ENCODE assay signal across 8 cellular contexts in the genomic region with DNA sequence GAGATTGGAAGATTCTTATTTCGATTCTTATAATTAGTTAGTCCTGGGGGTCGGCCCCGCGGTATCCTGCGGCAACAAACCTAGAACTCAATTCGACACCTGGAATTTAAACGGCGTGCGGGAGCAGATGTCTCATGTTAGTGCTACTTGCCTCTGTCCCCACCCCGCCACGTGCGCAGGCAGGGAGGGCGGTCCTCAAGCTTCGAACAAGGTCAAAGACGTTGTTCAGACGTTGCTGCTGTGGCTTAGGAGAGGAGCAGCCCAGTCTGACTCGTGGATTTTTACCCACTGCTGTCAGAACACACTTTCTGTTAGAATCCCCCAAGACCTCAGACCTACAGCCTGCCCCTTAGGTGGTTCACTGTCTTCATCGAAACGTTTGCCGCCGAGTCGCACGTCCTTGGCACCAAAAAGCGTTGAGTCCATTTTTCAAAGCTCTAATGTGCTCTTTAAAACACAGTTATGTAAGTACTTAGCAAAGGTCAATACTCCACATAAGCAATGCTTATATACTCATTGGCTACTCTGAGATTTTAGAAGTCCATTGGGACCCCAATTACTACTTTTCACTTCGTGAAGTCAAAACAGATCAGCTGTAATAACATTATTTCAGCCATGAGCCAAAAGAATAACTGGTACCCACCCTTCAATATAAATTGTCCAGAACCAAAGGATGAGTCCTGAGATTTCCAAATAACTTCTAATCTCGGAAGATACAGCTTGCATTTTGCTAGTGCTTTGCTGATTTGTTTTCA. TPM values are rescaled to one million over a fixed set of nuclear protein-coding genes. Genes with fewer than 3 reads are reported as not detected.
DNase-seq lines count a peak whose midpoint lies in the region; ATAC-seq, FAIRE-seq and TF ChIP-seq lines count a peak whose summit lies in the region.

No MANE protein-coding gene starts in this region.

- peak overlapping the region; percentile 85 for H3K4me2 ChIP-seq in K562 (ENCODE audit: insufficient read depth, low read length)

- no peak for TF ChIP-seq EP300 in K562 (IDR thresholded peaks at IDR 0.05; ENCODE audit: low read length)

- peaks cover 26% of the 10 kb centered on the region for H3K36me3 ChIP-seq in K562 (ENCODE audit: control insufficient read depth, insufficient read depth, low read length)

- peaks cover 31% of the 10 kb centered on the region for H3K4me1 Mint-ChIP-seq in stimulated activated naive CD8-positive, alpha-beta T cell treated with anti-CD3 and anti-CD28 coated beads, Interleukin-15, Interleukin-2, amounts not matched to agents 100 ng/mL and 50 ng/mL, for 24 hours (ENCODE audit: low read depth)

- no peak for FAIRE-seq in K562 (lab: Jason Lieb, UNC)

- DNase-seq in AG08396 (ENCODE audit: low spot score): peak; percentile 73
- DNase-seq in NCI-H510A treated with DMSO at 0.1 percent for 48 hours (lab: John Stamatoyannopoulos, UW): peak; percentile 82
- peak in 1 of 4 experiments; percentile 80 for DNase-seq in K562 (ENCODE audit: extremely low read depth in 1 of 4, low spot score in 3 of 4)
- DNase-seq in iPS-NIHi7 (ENCODE audit: extremely low spot score): peak; percentile 71
- DNase-seq in DMS 273 treated with DMSO at 0.1 percent for 48 hours (lab: John Stamatoyannopoulos, UW): no peak

- peak overlapping the region; percentile 30 for H3K4me3 ChIP-seq in K562

- H3K9me3 ChIP-seq in K562 (replicated peaks; ENCODE audit: control insufficient read depth, insufficient read depth, low read depth, low read length): no peaks in the 10 kb centered on the region; the same call in 1 of the 2 replicates

- H4K20me1 ChIP-seq in K562 (replicated peaks; ENCODE audit: control insufficient read depth, insufficient read depth, low read length): peaks cover 28% of the 10 kb centered on the region

- TF ChIP-seq POLR2A in K562 (conservative IDR thresholded peaks at IDR 0.05): peak; percentile 88

- H3K27ac ChIP-seq in K562 (ENCODE audit: extremely low read depth, low read depth, low read length): peak overlapping the region; percentile 97

- no peaks in the 10 kb centered on the region for H3K27me3 Mint-ChIP-seq in stimulated activated naive CD8-positive, alpha-beta T cell treated with anti-CD3 and anti-CD28 coated beads, Interleukin-15, Interleukin-2, amounts not matched to agents 100 ng/mL and 50 ng/mL, for 24 hours

- POLR2A ChIA-PET in K562 (lab: Yijun Ruan, JAX): interaction anchor here (0.6 to 1.6 kb wide), 12 partner anchors 8 to 53 kb away, joined by 3 to 6 read pairs (median 4); no protein-coding TSS in a partner anchor

- H3K9me1 ChIP-seq in K562 (ENCODE audit: control insufficient read depth, insufficient read depth, low read length): no peaks in the 10 kb centered on the region

- in situ Hi-C loops in K562 (cut with MboI): no loop called here

- H3K4me1 ChIP-seq in K562 (replicated peaks in 1 of 2; ENCODE audit: control insufficient read depth in 2 of 2, insufficient read depth in 2 of 2, low read length in 2 of 2): peaks cover 6 to 11% of the 10 kb centered on the region in 2 experiments; a peak in 3 of 5 replicates

- H3K36me3 Mint-ChIP-seq in stimulated activated naive CD8-positive, alpha-beta T cell treated with anti-CD3 and anti-CD28 coated beads, Interleukin-15, Interleukin-2, amounts not matched to agents 100 ng/mL and 50 ng/mL, for 24 hours (ENCODE audit: low read depth): peaks cover 38% of the 10 kb centered on the region

- TF ChIP-seq CTCF in K562 (IDR thresholded peaks at IDR 0.05 in 2 of 3, conservative IDR thresholded peaks at IDR 0.05 in 1 of 3; ENCODE audit: insufficient read depth in 2 of 3, low read depth in 1 of 3, low read length in 3 of 3): no peak

- H2AFZ ChIP-seq in K562 (ENCODE audit: low read depth, low read length): peak overlapping the region; percentile 78

- CTCF ChIA-PET in K562 (lab: Yijun Ruan, JAX; ENCODE audit: low intra/inter-chr PET ratio): interaction anchor here (0.6 kb wide), 1 partner anchor 45 kb away, joined by 4 read pairs; no protein-coding TSS in a partner anchor

- TF ChIP-seq RAD21 in K562 (CRISPR knock-in tag; conservative IDR thresholded peaks at IDR 0.05 in 1 of 2, IDR thresholded peaks at IDR 0.05 in 1 of 2): no peak; a peak in 1 of 4 replicates

- H3K9me3 Mint-ChIP-seq in stimulated activated naive CD8-positive, alpha-beta T cell treated with anti-CD3 and anti-CD28 coated beads, Interleukin-15, Interleukin-2, amounts not matched to agents 100 ng/mL and 50 ng/mL, for 24 hours: no peaks in the 10 kb centered on the region

- intact Hi-C loops in K562 (cut with micrococcal nuclease): loop anchor here (1.0 to 2.0 kb wide), 2 partner anchors 39 to 53 kb away; a partner anchor contains a TSS

- WGBS in K562 (ENCODE audit: insufficient coverage, low coverage, missing lambda C conversion rate): 19% methylated on average over 26 of the region's 26 CpGs

- peak overlapping the region; percentile 89 to 90 for H3K9ac ChIP-seq in K562 (ENCODE audit: insufficient read depth in 1 of 2, low read depth in 2 of 2, low read length in 2 of 2)

- no peaks in the 10 kb centered on the region for H3K27me3 ChIP-seq in K562 (ENCODE audit: control insufficient read depth in 2 of 2, insufficient read depth in 2 of 2, low read length in 2 of 2)

- peak overlapping the region; percentile 96 for H3K27ac Mint-ChIP-seq in stimulated activated naive CD8-positive, alpha-beta T cell treated with anti-CD3 and anti-CD28 coated beads, Interleukin-15, Interleukin-2, amounts not matched to agents 100 ng/mL and 50 ng/mL, for 24 hours

- H3K79me2 ChIP-seq in K562 (ENCODE audit: control insufficient read depth, insufficient read depth, low read length): peaks cover 40% of the 10 kb centered on the region

- ATAC-seq in GM18502 (IDR thresholded peaks at IDR 0.05; ENCODE audit: poor library complexity, unreplicated experiment) (peak; percentile 41), HG02763 (IDR thresholded peaks at IDR 0.05; ENCODE audit: unreplicated experiment) (peak; percentile 33), K562 (peak; percentile 54)

- H3K4me3 Mint-ChIP-seq in stimulated activated naive CD8-positive, alpha-beta T cell treated with anti-CD3 and anti-CD28 coated beads, Interleukin-15, Interleukin-2, amounts not matched to agents 100 ng/mL and 50 ng/mL, for 24 hours: peak overlapping the region; percentile 93

- TSS peak; percentile 98 for BruUV-seq in K562 (replicated peaks; lab: Mats Ljungman, UMichigan)

RNA-seq across cellular contexts. Expression of a gene that starts 2.7 kb away (rescaled TPM):
- 43.5 and 83.8 TPM in 2 replicates for total RNA-seq in K562 (2011; cell fraction: chromatin; rRNA removed; ENCODE audit: low replicate concordance)
- total RNA-seq in K562 (2011; cell fraction: nucleolus; rRNA removed): 36.7 and 38.0 TPM in 2 replicates
- total RNA-seq in K562 (2011; cell fraction: nucleoplasm; rRNA removed): 66.0 and 93.1 TPM in 2 replicates
- 48.5 and 52.9 TPM in 2 replicates for total RNA-seq in K562 (2014; rRNA removed)
- 110 and 124 TPM in 2 replicates for total RNA-seq in K562 (2014; rRNA removed; fragmentation: Illumina TruSeq; extraction: Trizol)
- 111 and 113 TPM in 2 replicates for total RNA-seq in K562 (2015; rRNA removed; fragmentation: Illumina TruSeq; extraction: Trizol)
- total RNA-seq in K562 (2021): 113 and 117 TPM in 2 replicates
- 76.7 and 105 TPM in 2 replicates for polyA plus RNA-seq in K562 (2011; rRNA removed)
- polyA plus RNA-seq in K562 (2011; cell fraction: cytosol; rRNA removed): 37.7 and 38.4 TPM in 2 replicates
- polyA plus RNA-seq in K562 (2011; cell fraction: nucleus; rRNA removed): 55.2 and 65.3 TPM in 2 replicates
- polyA plus RNA-seq in K562 (2012): 55.2 and 66.1 TPM in 2 replicates
- polyA plus RNA-seq in K562 (2014; fragmentation: Illumina TruSeq; extraction: Trizol): 86.2 and 111 TPM in 2 replicates
- polyA plus RNA-seq in K562 (2014; fragmentation: Nextera tagmentation; extraction: Ambion mirVana): 100 to 1,000 TPM; 355 to 579 TPM
- polyA plus RNA-seq in K562 (2014; rRNA removed): 56.8 and 65.6 TPM in 2 replicates
- 117 and 150 TPM in 2 replicates for polyA minus RNA-seq in K562 (2011; rRNA and poly(A)+ RNA removed)
- polyA minus RNA-seq in K562 (2011; cell fraction: cytosol; rRNA and poly(A)+ RNA removed): 41.9 and 92.5 TPM in 2 replicates
- 37.2 and 54.4 TPM in 2 replicates for polyA minus RNA-seq in K562 (2011; cell fraction: nucleus; rRNA and poly(A)+ RNA removed)

RNA-seq across cellular contexts. Expression of a gene that starts 53.1 kb away (rescaled TPM):
- total RNA-seq in K562 (2011; cell fraction: chromatin; rRNA removed; ENCODE audit: low replicate concordance): 62.3 and 103 TPM in 2 replicates
- 65.7 and 78.8 TPM in 2 replicates for total RNA-seq in K562 (2011; cell fraction: nucleolus; rRNA removed)
- 98.0 and 106 TPM in 2 replicates for total RNA-seq in K562 (2011; cell fraction: nucleoplasm; rRNA removed)
- total RNA-seq in K562 (2014; rRNA removed): 140 and 156 TPM in 2 replicates
- 189 and 216 TPM in 2 replicates for total RNA-seq in K562 (2014; rRNA removed; fragmentation: Illumina TruSeq; extraction: Trizol)
- total RNA-seq in K562 (2015; rRNA removed; fragmentation: Illumina TruSeq; extraction: Trizol): 187 and 210 TPM in 2 replicates
- total RNA-seq in K562 (2021): 144 and 146 TPM in 2 replicates
- 125 and 167 TPM in 2 replicates for polyA plus RNA-seq in K562 (2011; rRNA removed)
- polyA plus RNA-seq in K562 (2011; cell fraction: cytosol; rRNA removed): 79.5 and 92.1 TPM in 2 replicates
- polyA plus RNA-seq in K562 (2011; cell fraction: nucleus; rRNA removed): 50.4 and 63.0 TPM in 2 replicates
- 98.2 and 179 TPM in 2 replicates for polyA plus RNA-seq in K562 (2012)
- 217 and 222 TPM in 2 replicates for polyA plus RNA-seq in K562 (2014; fragmentation: Illumina TruSeq; extraction: Trizol)
- 100 to 1,000 TPM; 331 to 370 TPM for polyA plus RNA-seq in K562 (2014; fragmentation: Nextera tagmentation; extraction: Ambion mirVana)
- polyA plus RNA-seq in K562 (2014; rRNA removed): 199 and 254 TPM in 2 replicates
- 80.2 and 85.5 TPM in 2 replicates for polyA minus RNA-seq in K562 (2011; rRNA and poly(A)+ RNA removed)
- 43.5 and 55.4 TPM in 2 replicates for polyA minus RNA-seq in K562 (2011; cell fraction: cytosol; rRNA and poly(A)+ RNA removed)
- 50.4 and 78.2 TPM in 2 replicates for polyA minus RNA-seq in K562 (2011; cell fraction: nucleus; rRNA and poly(A)+ RNA removed)

RNA-seq across cellular contexts. Expression of a gene that starts 54.8 kb away (rescaled TPM):
- total RNA-seq in K562 (2011; cell fraction: chromatin; rRNA removed; ENCODE audit: low replicate concordance): 4.4 and 16.0 TPM in 2 replicates
- total RNA-seq in K562 (2011; cell fraction: nucleolus; rRNA removed): 4.3 TPM in 2 replicates
- 6.1 and 11.8 TPM in 2 replicates for total RNA-seq in K562 (2011; cell fraction: nucleoplasm; rRNA removed)
- total RNA-seq in K562 (2014; rRNA removed): 14.1 and 20.9 TPM in 2 replicates
- 65.7 and 75.7 TPM in 2 replicates for total RNA-seq in K562 (2014; rRNA removed; fragmentation: Illumina TruSeq; extraction: Trizol)
- 46.3 and 49.2 TPM in 2 replicates for total RNA-seq in K562 (2015; rRNA removed; fragmentation: Illumina TruSeq; extraction: Trizol)
- 57.9 and 58.1 TPM in 2 replicates for total RNA-seq in K562 (2021)
- polyA plus RNA-seq in K562 (2011; rRNA removed): 99.7 and 129 TPM in 2 replicates
- polyA plus RNA-seq in K562 (2011; cell fraction: cytosol; rRNA removed): 24.7 and 40.8 TPM in 2 replicates
- polyA plus RNA-seq in K562 (2011; cell fraction: nucleus; rRNA removed): 11.4 and 19.8 TPM in 2 replicates
- polyA plus RNA-seq in K562 (2012): 54.7 and 56.0 TPM in 2 replicates
- 72.2 and 82.8 TPM in 2 replicates for polyA plus RNA-seq in K562 (2014; fragmentation: Illumina TruSeq; extraction: Trizol)
- polyA plus RNA-seq in K562 (2014; fragmentation: Nextera tagmentation; extraction: Ambion mirVana): 100 to 1,000 TPM; 106 to 127 TPM
- polyA plus RNA-seq in K562 (2014; rRNA removed): 37.6 and 40.4 TPM in 2 replicates
- polyA minus RNA-seq in K562 (2011; rRNA and poly(A)+ RNA removed): 48.9 and 54.5 TPM in 2 replicates
- polyA minus RNA-seq in K562 (2011; cell fraction: cytosol; rRNA and poly(A)+ RNA removed): 13.7 and 18.1 TPM in 2 replicates
- polyA minus RNA-seq in K562 (2011; cell fraction: nucleus; rRNA and poly(A)+ RNA removed): 3.6 and 6.2 TPM in 2 replicates

RNA-seq across cellular contexts. Expression of a gene that starts 54.9 kb away (rescaled TPM):
- total RNA-seq in K562 (2011; cell fraction: chromatin; rRNA removed; ENCODE audit: low replicate concordance): 36.5 and 52.5 TPM in 2 replicates
- 30.2 and 34.3 TPM in 2 replicates for total RNA-seq in K562 (2011; cell fraction: nucleolus; rRNA removed)
- total RNA-seq in K562 (2011; cell fraction: nucleoplasm; rRNA removed): 41.6 and 42.5 TPM in 2 replicates
- total RNA-seq in K562 (2014; rRNA removed) (29.0 and 46.5 TPM in 2 replicates), K562 (2014; rRNA removed; fragmentation: Illumina TruSeq; extraction: Trizol) (31.8 and 32.9 TPM in 2 replicates), K562 (2015; rRNA removed; fragmentation: Illumina TruSeq; extraction: Trizol) (27.3 and 28.6 TPM in 2 replicates), K562 (2021) (37.9 and 38.2 TPM in 2 replicates)
- polyA plus RNA-seq in K562 (2011; rRNA removed) (41.3 and 60.1 TPM in 2 replicates), K562 (2014; fragmentation: Illumina TruSeq; extraction: Trizol) (53.6 and 56.8 TPM in 2 replicates), K562 (2014; fragmentation: Nextera tagmentation; extraction: Ambion mirVana) (10 to 100 TPM; 27.7 to 28.7 TPM), K562 (2014; rRNA removed) (53.0 and 56.5 TPM in 2 replicates)
- polyA plus RNA-seq in K562 (2011; cell fraction: cytosol; rRNA removed): 10.1 and 18.1 TPM in 2 replicates
- polyA plus RNA-seq in K562 (2011; cell fraction: nucleus; rRNA removed): 28.7 and 29.2 TPM in 2 replicates
- 43.5 and 47.6 TPM in 2 replicates for polyA plus RNA-seq in K562 (2012)
- 29.1 and 37.8 TPM in 2 replicates for polyA minus RNA-seq in K562 (2011; rRNA and poly(A)+ RNA removed)
- polyA minus RNA-seq in K562 (2011; cell fraction: cytosol; rRNA and poly(A)+ RNA removed): 12.4 and 13.6 TPM in 2 replicates
- polyA minus RNA-seq in K562 (2011; cell fraction: nucleus; rRNA and poly(A)+ RNA removed): 31.9 and 71.3 TPM in 2 replicates
